Comparison of ENCODE assay signal across 1 cellular context in the genomic region with DNA sequence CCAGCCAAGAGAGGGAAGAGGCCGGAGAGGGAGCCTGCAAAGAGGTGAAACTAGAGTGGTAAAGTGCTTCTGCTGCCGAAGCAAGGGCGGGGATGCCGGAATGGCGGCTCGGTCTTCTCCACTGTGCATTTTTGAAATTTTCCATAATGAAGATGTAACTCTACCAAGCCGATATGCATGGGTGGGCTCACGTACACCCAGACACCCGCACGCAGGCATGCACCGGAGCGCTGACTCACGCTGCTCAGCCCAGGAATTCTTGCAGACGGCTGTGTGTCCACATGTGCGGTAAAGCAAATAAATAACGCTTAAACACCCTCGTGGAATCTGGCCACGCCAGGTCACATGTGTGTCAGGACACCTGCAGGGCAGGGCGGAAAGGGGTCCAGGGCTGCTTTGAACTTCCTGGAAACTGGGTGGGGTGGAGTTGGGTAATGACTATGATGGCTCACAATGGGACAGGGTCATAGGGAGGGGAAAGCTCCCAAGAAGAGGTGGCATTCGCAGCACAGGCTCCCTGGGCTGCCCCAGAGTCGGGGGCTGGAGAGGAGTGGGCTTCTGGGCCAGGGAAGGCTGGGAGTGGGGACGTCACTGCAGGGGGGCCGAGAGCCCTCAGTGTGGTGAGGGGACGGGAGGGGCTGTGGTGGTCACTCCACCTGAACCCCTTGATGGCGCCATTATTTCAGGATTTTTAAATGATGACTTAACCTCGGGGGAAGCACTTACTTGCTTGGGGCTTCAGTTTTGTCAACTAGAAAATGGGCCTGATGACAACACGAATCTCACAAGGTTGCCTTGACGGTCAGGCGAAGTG.
TF ChIP-seq lines count a peak whose summit lies in the region.

No MANE protein-coding gene starts in this region.

TF ChIP-seq in HepG2, 621 proteins besides CTCF, POLR2A, EP300 and RAD21 (continued from another document and continues in another):
- TF ChIP-seq AFF4 (CRISPR knock-in tag; IDR thresholded peaks at IDR 0.05): peak; percentile 38; the same call in 1 of the 2 replicates
- no peak for TF ChIP-seq ZNF20 (CRISPR knock-in tag; IDR thresholded peaks at IDR 0.05)
- TF ChIP-seq, protein P1, sequence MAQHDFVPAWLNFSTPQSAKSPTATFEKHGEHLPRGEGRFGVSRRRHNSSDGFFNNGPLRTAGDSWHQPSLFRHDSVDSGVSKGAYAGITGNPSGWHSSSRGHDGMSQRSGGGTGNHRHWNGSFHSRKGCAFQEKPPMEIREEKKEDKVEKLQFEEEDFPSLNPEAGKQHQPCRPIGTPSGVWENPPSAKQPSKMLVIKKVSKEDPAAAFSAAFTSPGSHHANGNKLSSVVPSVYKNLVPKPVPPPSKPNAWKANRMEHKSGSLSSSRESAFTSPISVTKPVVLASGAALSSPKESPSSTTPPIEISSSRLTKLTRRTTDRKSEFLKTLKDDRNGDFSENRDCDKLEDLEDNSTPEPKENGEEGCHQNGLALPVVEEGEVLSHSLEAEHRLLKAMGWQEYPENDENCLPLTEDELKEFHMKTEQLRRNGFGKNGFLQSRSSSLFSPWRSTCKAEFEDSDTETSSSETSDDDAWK (CRISPR knock-in tag; IDR thresholded peaks at IDR 0.05): no peak
- no peak for TF ChIP-seq ZNF562 (CRISPR knock-in tag; IDR thresholded peaks at IDR 0.05; ENCODE audit: borderline replicate concordance)
- TF ChIP-seq HNF4G (IDR thresholded peaks at IDR 0.05; ENCODE audit: borderline replicate concordance, low read depth, low read length): no peak; the same call in 1 of the 2 replicates
- TF ChIP-seq HNF4G (CRISPR knock-in tag; IDR thresholded peaks at IDR 0.05; ENCODE audit: borderline replicate concordance, low read depth): peak; percentile 83; the same call in 1 of the 2 replicates
- TF ChIP-seq CBX2 (IDR thresholded peaks at IDR 0.05; ENCODE audit: low read depth, low read length): no peak
- no peak for TF ChIP-seq CBX2 (CRISPR knock-in tag; IDR thresholded peaks at IDR 0.05; ENCODE audit: low read depth)
- TF ChIP-seq RFX5 (IDR thresholded peaks at IDR 0.05; ENCODE audit: low read depth, low read length): 0 out of 2 replicates have a peak, but pooled peaks have one; percentile 22
- TF ChIP-seq PRDM10 (CRISPR knock-in tag; IDR thresholded peaks at IDR 0.05; ENCODE audit: low read depth): peak; percentile 92
- no peak for TF ChIP-seq CEBPZ (IDR thresholded peaks at IDR 0.05; ENCODE audit: low read length)
- TF ChIP-seq ZNF609 (CRISPR knock-in tag; IDR thresholded peaks at IDR 0.05; ENCODE audit: borderline replicate concordance): peak; percentile 98
- TF ChIP-seq ZBTB4 (CRISPR knock-in tag; IDR thresholded peaks at IDR 0.05; ENCODE audit: borderline replicate concordance): peak; percentile 87; the same call in 1 of the 2 replicates
- TF ChIP-seq KLF6 (CRISPR knock-in tag; IDR thresholded peaks at IDR 0.05): 0 out of 2 replicates have a peak, but pooled peaks have one; percentile 56
- TF ChIP-seq FLYWCH1 (CRISPR knock-in tag; IDR thresholded peaks at IDR 0.05): no peak
- no peak for TF ChIP-seq ZKSCAN5 (CRISPR knock-in tag; IDR thresholded peaks at IDR 0.05)
- no peak; the same call in 1 of the 2 replicates for TF ChIP-seq PAX8 (CRISPR knock-in tag; IDR thresholded peaks at IDR 0.05; ENCODE audit: borderline replicate concordance)
- TF ChIP-seq RAD51 (IDR thresholded peaks at IDR 0.05; ENCODE audit: borderline replicate concordance): no peak; the same call in 1 of the 2 replicates
- no peak for TF ChIP-seq SATB2 (CRISPR knock-in tag; IDR thresholded peaks at IDR 0.05)
- no peak; the same call in 1 of the 2 replicates for TF ChIP-seq KAT2B (IDR thresholded peaks at IDR 0.05; ENCODE audit: borderline replicate concordance, low read depth, low read length)
- peak; percentile 85 for TF ChIP-seq GMEB1 (CRISPR knock-in tag; IDR thresholded peaks at IDR 0.05; ENCODE audit: borderline replicate concordance)
- TF ChIP-seq CEBPG (CRISPR knock-in tag; IDR thresholded peaks at IDR 0.05): peak; percentile 89
- peak; percentile 98 for TF ChIP-seq ZNF761 (CRISPR knock-in tag; conservative IDR thresholded peaks at IDR 0.05)
